Comparison of ENCODE assay signal across 8 cellular contexts in genomic region chr2:24792874-24793751, GRCh38. TPM values are rescaled to one million over a fixed set of nuclear protein-coding genes. Genes with fewer than 3 reads are reported as not detected.
DNase-seq lines count a peak whose midpoint lies in the region; ATAC-seq and TF ChIP-seq lines count a peak whose summit lies in the region.

A gene with protein sequence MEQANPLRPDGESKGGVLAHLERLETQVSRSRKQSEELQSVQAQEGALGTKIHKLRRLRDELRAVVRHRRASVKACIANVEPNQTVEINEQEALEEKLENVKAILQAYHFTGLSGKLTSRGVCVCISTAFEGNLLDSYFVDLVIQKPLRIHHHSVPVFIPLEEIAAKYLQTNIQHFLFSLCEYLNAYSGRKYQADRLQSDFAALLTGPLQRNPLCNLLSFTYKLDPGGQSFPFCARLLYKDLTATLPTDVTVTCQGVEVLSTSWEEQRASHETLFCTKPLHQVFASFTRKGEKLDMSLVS (plus strand): TSS chr2:24793425. CDS start chr2:24793920, 495 bp downstream.
PTRHD1 (minus strand) TSS chr2:24793391; CDS start chr2:24793377, 14 bp downstream.

- TF ChIP-seq POLR2A in NB4 (IDR thresholded peaks at IDR 0.05; ENCODE audit: extremely low read depth, insufficient read length) (peak; percentile 89), gastroesophageal sphincter (IDR thresholded peaks at IDR 0.05) (peak; percentile 43 to 59), suprapubic skin (IDR thresholded peaks at IDR 0.05) (peak in 1 of 2 donors; percentile 27)

- H3K4me1 Mint-ChIP-seq in activated naive CD4-positive, alpha-beta T cell treated with anti-CD3 and anti-CD28 coated beads, Interleukin-2, amount 10 ng/mL, durations not matched to agents 7 days and 5 days = peaks cover 44% of the 10 kb centered on the region

- H3K27ac Mint-ChIP-seq in activated naive CD4-positive, alpha-beta T cell treated with anti-CD3 and anti-CD28 coated beads, Interleukin-2, amount 10 ng/mL, durations not matched to agents 7 days and 5 days = peak within 1 kb of the TSS; percentile 97

- H3K27me3 Mint-ChIP-seq in activated naive CD4-positive, alpha-beta T cell treated with anti-CD3 and anti-CD28 coated beads, Interleukin-2, amount 10 ng/mL, durations not matched to agents 7 days and 5 days = no peaks in the 10 kb centered on the region

- H3K4me3 ChIP-seq in NB4 (ENCODE audit: low read depth, low read length) = peak within 1 kb of the TSS; percentile 94
- peak within 1 kb of the TSS; percentile 83 for H3K4me3 ChIP-seq in SK-N-MC
- H3K4me3 ChIP-seq in gastroesophageal sphincter = peak within 1 kb of the TSS; percentile 58 to 85
- peak within 1 kb of the TSS; percentile 79 for H3K4me3 ChIP-seq in suprapubic skin

- H3K36me3 Mint-ChIP-seq in activated naive CD4-positive, alpha-beta T cell treated with anti-CD3 and anti-CD28 coated beads, Interleukin-2, amount 10 ng/mL, durations not matched to agents 7 days and 5 days = peaks cover 48% of the 10 kb centered on the region

- peak within 1 kb of the TSS; percentile 90 for H3K4me3 Mint-ChIP-seq in activated naive CD4-positive, alpha-beta T cell treated with anti-CD3 and anti-CD28 coated beads, Interleukin-2, amount 10 ng/mL, durations not matched to agents 7 days and 5 days

- TF ChIP-seq CTCF in GM10248 (IDR thresholded peaks at IDR 0.05; ENCODE audit: control extremely low read depth, extremely low read depth, low read depth, missing control alignments) (no peak), NB4 (IDR thresholded peaks at IDR 0.05; ENCODE audit: low read depth, low read length) (peak; percentile 44), gastroesophageal sphincter (IDR thresholded peaks at IDR 0.05) (peak in 3 of 4 experiments; percentile 61 to 69 (median 65)), suprapubic skin (IDR thresholded peaks at IDR 0.05) (peak; percentile 39 to 63)

- H3K27ac ChIP-seq in SK-N-MC (peak within 1 kb of the TSS; percentile 93), gastroesophageal sphincter (peak within 1 kb of the TSS; percentile 83 to 99 (median 99)), suprapubic skin (peak within 1 kb of the TSS; percentile 98)

- H3K27me3 ChIP-seq in gastroesophageal sphincter (no peaks in the 10 kb centered on the region), suprapubic skin (no peaks in the 10 kb centered on the region)

- ATAC-seq in HG02571 (IDR thresholded peaks at IDR 0.05; ENCODE audit: unreplicated experiment) = peak; percentile 95
- peak; percentile 98 for ATAC-seq in gastroesophageal sphincter

- POLR2A ChIA-PET in GM10248 (lab: Yijun Ruan, JAX) = interaction anchor here (0.6 kb wide), 1 partner anchor 81 kb away, joined by 3 read pairs; no protein-coding TSS in a partner anchor

- DNase-seq in GM10248 (ENCODE audit: extremely low spot score) (peak; percentile 97), NB4 (ENCODE audit: low read depth) (peak; percentile 98), SK-N-MC (ENCODE audit: low read depth, low spot score) (peak; percentile 68), non-pigmented ciliary epithelial cell (ENCODE audit: low read depth) (peak; percentile 87), suprapubic skin (ENCODE audit: low spot score in 2 of 2) (peak; percentile 97 to 98)
- peak; percentile 97 for DNase-seq in activated naive CD4-positive, alpha-beta T cell treated with anti-CD3 and anti-CD28 coated beads, Interleukin-2, amount 10 ng/mL, durations not matched to agents 7 days and 5 days

- H3K9me3 Mint-ChIP-seq in activated naive CD4-positive, alpha-beta T cell treated with anti-CD3 and anti-CD28 coated beads, Interleukin-2, amount 10 ng/mL, durations not matched to agents 7 days and 5 days = no peaks in the 10 kb centered on the region

- H3K4me1 ChIP-seq in gastroesophageal sphincter (peaks cover 0 to 29% (median 4%) of the 10 kb centered on the region in 3 donors), suprapubic skin (peaks cover 20% of the 10 kb centered on the region)

- CTCF ChIA-PET in GM10248 (lab: Yijun Ruan, JAX) = interaction anchor here (1.1 to 2.2 kb wide), 6 partner anchors 14 to 383 kb away, joined by 3 to 7 read pairs (median 4); partner anchors contain the start of gene NCOA1
- CTCF ChIA-PET in activated naive CD4-positive, alpha-beta T cell treated with anti-CD3 and anti-CD28 coated beads, Interleukin-2, amount 10 ng/mL, durations not matched to agents 7 days and 5 days (lab: Charles Lee) = interaction anchor here (0.6 to 3.7 kb wide), 9 partner anchors 14 to 383 kb away, joined by 3 to 17 read pairs (median 3); no protein-coding TSS in a partner anchor

- no CpG with 5 or more reads among the region's 72 CpGs for WGBS in gastroesophageal sphincter (ENCODE audit: low coverage in 1 of 2), 2 donors
- under 1% methylated on average over 29 of the region's 72 CpGs for WGBS in suprapubic skin

- TF ChIP-seq EP300 in gastroesophageal sphincter (IDR thresholded peaks at IDR 0.05) (no peak), suprapubic skin (IDR thresholded peaks at IDR 0.05) (no peak)

- H3K36me3 ChIP-seq in SK-N-MC (ENCODE audit: insufficient read depth, low read length) (peaks cover 32% of the 10 kb centered on the region), gastroesophageal sphincter (no peaks in the 10 kb centered on the region), suprapubic skin (peaks cover 3% of the 10 kb centered on the region)

- H3K9me3 ChIP-seq in SK-N-MC (ENCODE audit: low read depth, low read length) = no peaks in the 10 kb centered on the region
- no peaks in the 10 kb centered on the region for H3K9me3 ChIP-seq in gastroesophageal sphincter
- no peaks in the 10 kb centered on the region for H3K9me3 ChIP-seq in suprapubic skin

- peak within 1 kb of the TSS; percentile 91 for H3K9ac ChIP-seq in SK-N-MC (ENCODE audit: insufficient read length)

RNA-seq across cellular contexts. Expression of the first gene that starts in this region (rescaled TPM):
- total RNA-seq in gastroesophageal sphincter = 1 to 10 TPM in 3 of 4 donors, under 1 TPM in 1; 0.31 to 3.8 (median 2.8) TPM
- 10 to 100 TPM in 1 of 4 donors, 1 to 10 TPM in 3; 3.5 to 12.2 (median 7.7) TPM for total RNA-seq in suprapubic skin

RNA-seq across cellular contexts. Expression of gene PTRHD1, which starts in this region (rescaled TPM):
- total RNA-seq in gastroesophageal sphincter = 10 to 100 TPM; 11.8 to 12.4 (median 12.1) TPM
- total RNA-seq in suprapubic skin = 10 to 100 TPM; 22.9 to 53.3 (median 31.6) TPM

Comparison
In these comparisons a context has a peak if more than half of its experiments do, and no peak if none do; other contexts are left out.
1. Peak in every context shown above with its lines: DNase-seq, ATAC-seq, H3K4me3 ChIP-seq and H3K27ac ChIP-seq.